ENCODE assay signal across 1 cellular context in the genomic region with DNA sequence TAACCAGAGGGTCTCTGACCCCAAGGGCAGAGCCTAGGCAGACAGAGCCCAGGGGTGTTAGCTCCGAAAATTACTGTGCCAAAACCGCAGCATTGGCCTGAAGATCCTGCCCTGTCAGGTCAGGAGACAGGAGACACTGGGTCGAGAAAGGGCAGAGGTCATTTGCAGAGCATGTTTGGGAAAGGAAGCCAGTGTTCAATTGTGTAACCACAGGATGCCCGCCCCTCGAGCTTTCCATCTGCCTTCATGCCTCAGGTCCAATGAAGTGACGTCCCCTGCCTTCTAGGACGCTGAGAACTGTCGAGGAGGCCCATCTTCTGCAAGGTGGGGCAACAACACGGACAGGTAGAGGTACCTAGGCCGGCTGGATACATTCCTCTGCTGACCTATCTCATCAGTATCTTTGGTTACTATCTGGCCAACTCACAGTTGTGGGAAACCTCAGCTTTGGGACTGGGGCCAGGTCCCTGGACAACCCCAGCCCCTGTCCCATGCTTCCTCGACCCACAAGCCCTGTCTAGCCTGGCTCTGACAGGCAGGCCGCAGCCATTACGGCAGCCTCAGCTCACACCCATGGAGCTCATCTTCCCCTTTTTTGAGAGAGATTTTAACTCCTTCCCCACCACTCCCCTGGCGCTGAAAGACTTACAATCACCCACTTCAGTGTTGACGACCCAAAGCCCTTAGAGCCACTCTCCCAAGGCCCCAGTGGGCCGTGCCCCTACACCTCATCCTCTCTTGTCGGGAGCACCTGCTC.
A peak's percentile ranks its signal among the peaks of the same experiment; 100 is the strongest.
TF ChIP-seq lines count a peak whose summit lies in the region.

No MANE protein-coding gene starts in this region.

TF ChIP-seq in HepG2, 621 proteins besides CTCF, POLR2A, EP300 and RAD21 (continued from another document and continues in another):
- TF ChIP-seq RERE (CRISPR knock-in tag; IDR thresholded peaks at IDR 0.05; ENCODE audit: low read depth) (peak; percentile 56; the same call in 1 of the 2 replicates), ZNF564 (CRISPR knock-in tag; IDR thresholded peaks at IDR 0.05) (peak; percentile 72; the same call in 1 of the 2 replicates), ZNF777 (CRISPR knock-in tag; IDR thresholded peaks at IDR 0.05) (peak; percentile 90), SALL1 (CRISPR knock-in tag; IDR thresholded peaks at IDR 0.05) (peak; percentile 67; the same call in 1 of the 2 replicates), THAP7 (CRISPR knock-in tag; IDR thresholded peaks at IDR 0.05) (peak; percentile 56; the same call in 1 of the 2 replicates), ZNF207 (IDR thresholded peaks at IDR 0.05; ENCODE audit: borderline replicate concordance) (no peak), ERF (CRISPR knock-in tag; IDR thresholded peaks at IDR 0.05) (peak; percentile 76; the same call in 1 of the 2 replicates), ZNF615 (CRISPR knock-in tag; IDR thresholded peaks at IDR 0.05; ENCODE audit: borderline replicate concordance) (no peak), ZFP36L1 (CRISPR knock-in tag; IDR thresholded peaks at IDR 0.05) (peak; percentile 58; the same call in 1 of the 2 replicates), CCAR2 (optimal IDR thresholded peaks at IDR 0.05; ENCODE audit: low read depth, low read length) (no peak), ZBTB7B (CRISPR knock-in tag; IDR thresholded peaks at IDR 0.05) (peak; percentile 63; the same call in 1 of the 2 replicates), ZMAT3 (CRISPR knock-in tag; conservative IDR thresholded peaks at IDR 0.05) (no peak), MEIS1 (CRISPR knock-in tag; IDR thresholded peaks at IDR 0.05; ENCODE audit: borderline replicate concordance) (peak; percentile 86; the same call in 1 of the 2 replicates), MTF1 (CRISPR knock-in tag; IDR thresholded peaks at IDR 0.05) (no peak), KAT2B (IDR thresholded peaks at IDR 0.05; ENCODE audit: borderline replicate concordance, low read depth, low read length) (no peak), NR2F1 (CRISPR knock-in tag; IDR thresholded peaks at IDR 0.05) (peak; percentile 78 to 88), ZKSCAN8 (CRISPR knock-in tag; IDR thresholded peaks at IDR 0.05; ENCODE audit: borderline replicate concordance) (no peak), ZNF367 (CRISPR knock-in tag; IDR thresholded peaks at IDR 0.05; ENCODE audit: borderline replicate concordance) (no peak), ZBTB26 (CRISPR knock-in tag; IDR thresholded peaks at IDR 0.05; ENCODE audit: borderline replicate concordance) (no peak), ZNF263 (CRISPR knock-in tag; IDR thresholded peaks at IDR 0.05) (peak; percentile 66), NR2F6 (IDR thresholded peaks at IDR 0.05) (peak; percentile 95), NR2F6 (CRISPR knock-in tag; IDR thresholded peaks at IDR 0.05) (peak; percentile 98), ZNF749 (CRISPR knock-in tag; IDR thresholded peaks at IDR 0.05; ENCODE audit: borderline replicate concordance) (0 out of 2 replicates have a peak, but pooled peaks have one; percentile 49), ZNF709 (CRISPR knock-in tag; IDR thresholded peaks at IDR 0.05) (no peak), ZNF326 (CRISPR knock-in tag; IDR thresholded peaks at IDR 0.05; ENCODE audit: borderline replicate concordance) (no peak), MIXL1 (CRISPR knock-in tag; IDR thresholded peaks at IDR 0.05) (peak; percentile 34; the same call in 1 of the 2 replicates), KLF15 (CRISPR knock-in tag; IDR thresholded peaks at IDR 0.05; ENCODE audit: borderline replicate concordance) (no peak), LCORL (IDR thresholded peaks at IDR 0.05) (no peak), LCORL (CRISPR knock-in tag; IDR thresholded peaks at IDR 0.05) (peak; percentile 87), SMAD9 (CRISPR knock-in tag; IDR thresholded peaks at IDR 0.05) (no peak), ZNF556 (CRISPR knock-in tag; IDR thresholded peaks at IDR 0.05; ENCODE audit: borderline replicate concordance) (peak; percentile 77; the same call in 1 of the 2 replicates), FOXM1 (CRISPR knock-in tag; IDR thresholded peaks at IDR 0.05) (no peak), UBTF (CRISPR knock-in tag; IDR thresholded peaks at IDR 0.05) (peak; percentile 26; the same call in 1 of the 2 replicates), TBL1XR1 (IDR thresholded peaks at IDR 0.05; ENCODE audit: borderline replicate concordance, low read length, partially characterized antibody) (peak; percentile 65), ZNF891 (CRISPR knock-in tag; IDR thresholded peaks at IDR 0.05) (peak; percentile 34; the same call in 1 of the 2 replicates), KLF16 (CRISPR knock-in tag; IDR thresholded peaks at IDR 0.05) (peak in 1 of 2 experiments; percentile 66; a peak in 2 of 4 replicates), HNF4G (IDR thresholded peaks at IDR 0.05; ENCODE audit: borderline replicate concordance, low read depth, low read length) (peak; percentile 61; the same call in 1 of the 2 replicates), HNF4G (CRISPR knock-in tag; IDR thresholded peaks at IDR 0.05; ENCODE audit: borderline replicate concordance, low read depth) (no peak; the same call in 1 of the 2 replicates), FOXC1 (CRISPR knock-in tag; IDR thresholded peaks at IDR 0.05; ENCODE audit: borderline replicate concordance) (0 out of 2 replicates have a peak, but pooled peaks have one; percentile 28), AGO1 (IDR thresholded peaks at IDR 0.05; ENCODE audit: low read depth, low read length, poor library complexity, severe bottlenecking) (no peak), ZNF333 (CRISPR knock-in tag; IDR thresholded peaks at IDR 0.05; ENCODE audit: borderline replicate concordance) (0 out of 2 replicates have a peak, but pooled peaks have one; percentile 34), ZBTB49 (CRISPR knock-in tag; IDR thresholded peaks at IDR 0.05; ENCODE audit: borderline replicate concordance) (no peak), SMAD1 (CRISPR knock-in tag; IDR thresholded peaks at IDR 0.05; ENCODE audit: borderline replicate concordance, low read depth) (no peak), ZHX1 (CRISPR knock-in tag; IDR thresholded peaks at IDR 0.05; ENCODE audit: low read depth) (peak; percentile 31; the same call in 1 of the 2 replicates), HIVEP1 (CRISPR knock-in tag; IDR thresholded peaks at IDR 0.05) (peak; percentile 52; the same call in 1 of the 2 replicates), ZNF430 (CRISPR knock-in tag; IDR thresholded peaks at IDR 0.05) (peak; percentile 50; the same call in 1 of the 2 replicates)
- TF ChIP-seq, protein P1, sequence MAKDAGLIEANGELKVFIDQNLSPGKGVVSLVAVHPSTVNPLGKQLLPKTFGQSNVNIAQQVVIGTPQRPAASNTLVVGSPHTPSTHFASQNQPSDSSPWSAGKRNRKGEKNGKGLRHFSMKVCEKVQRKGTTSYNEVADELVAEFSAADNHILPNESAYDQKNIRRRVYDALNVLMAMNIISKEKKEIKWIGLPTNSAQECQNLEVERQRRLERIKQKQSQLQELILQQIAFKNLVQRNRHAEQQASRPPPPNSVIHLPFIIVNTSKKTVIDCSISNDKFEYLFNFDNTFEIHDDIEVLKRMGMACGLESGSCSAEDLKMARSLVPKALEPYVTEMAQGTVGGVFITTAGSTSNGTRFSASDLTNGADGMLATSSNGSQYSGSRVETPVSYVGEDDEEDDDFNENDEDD (CRISPR knock-in tag; IDR thresholded peaks at IDR 0.05; ENCODE audit: borderline replicate concordance), result peak; percentile 50; the same call in 1 of the 2 replicates
